Comparison of ENCODE assay signal across 18 cellular contexts in the genomic region with DNA sequence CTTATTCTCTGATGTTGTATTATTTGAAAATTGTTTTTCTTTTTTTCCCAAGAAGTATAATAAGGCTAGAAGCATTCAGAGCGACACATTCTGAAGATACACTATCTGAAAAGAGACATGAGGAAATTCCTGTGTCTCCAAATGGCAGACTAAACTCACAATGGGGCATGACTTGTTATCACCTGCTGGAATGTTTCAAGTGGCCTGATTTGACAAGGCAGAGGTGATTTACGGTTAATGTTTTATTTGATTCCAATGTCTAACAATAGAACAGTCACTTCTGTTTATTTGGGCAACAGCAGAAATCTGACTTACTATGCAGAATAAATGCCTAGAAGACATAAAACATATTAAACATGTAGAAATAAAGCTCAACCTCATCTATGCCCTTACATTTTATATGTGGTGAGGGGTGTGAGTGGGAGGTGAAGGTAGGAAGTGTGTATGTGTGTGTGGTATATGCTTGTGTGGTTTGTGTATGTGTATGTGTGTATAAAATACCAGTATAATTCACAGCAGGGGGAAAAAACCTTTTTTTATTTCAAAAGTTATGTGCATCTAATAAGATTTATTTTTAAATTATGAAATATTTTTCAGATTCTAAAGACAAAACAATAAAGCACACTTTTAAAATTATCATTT.
"Had no signal": no experiment of that assay in that cellular context is flagged by ENCODE, and none has a peak within 500 bp of the region (broad histone marks: within the 10 kb centered on the region; RNA-seq: fewer than 3 reads in every experiment).

No MANE protein-coding gene starts in this region.

- ATAC-seq: activated CD8-positive, alpha-beta T cell treated with anti-CD3 and anti-CD28 coated beads for 36 hours; activated T-helper 17 cell treated with anti-CD3 and anti-CD28 coated beads, Interleukin-2, amount 50 U/mL, for 72 hours; left colon had no signal

- DNase-seq: activated B cell treated with CpG ODN at 0.5 μM for 24 hours; activated CD4-positive, alpha-beta T cell treated with anti-CD3 and anti-CD28 coated beads for 48 hours; activated CD8-positive, alpha-beta T cell treated with anti-CD3 and anti-CD28 coated beads for 36 hours; activated naive CD4-positive, alpha-beta T cell treated with anti-CD3 and anti-CD28 coated beads for 36 hours; activated T-cell treated with anti-CD3 and anti-CD28 coated beads, Interleukin-2, amount 50 U/mL, for 1 hour; brain microvascular endothelial cell; left colon; mammary epithelial cell; nephron progenitor cell; nucleus accumbens; posterior cingulate gyrus; stimulated activated CD4-positive, alpha-beta T cell treated with anti-CD3 and anti-CD28 coated beads, Interleukin-2, amount 100 ng/mL, for 24 hours; stimulated activated naive CD4-positive, alpha-beta T cell treated with Interleukin-2 at 50 U/mL for 16 hours; T-helper 1 cell; T-helper 9 cell; tibial artery had no signal

- H3K4me3 ChIP-seq: coronary artery, tibial artery had no signal

- H3K36me3 ChIP-seq: brain microvascular endothelial cell, tibial artery had no signal

- H3K27me3 ChIP-seq: brain microvascular endothelial cell, tibial artery had no signal

- H3K27ac ChIP-seq: brain microvascular endothelial cell, coronary artery, tibial artery had no signal

- H3K9me3 ChIP-seq: tibial artery had no signal
